ENCODE assay signal across 10 cellular contexts in genomic region chr10:104076743-104077160, GRCh38. TPM values are rescaled to one million over a fixed set of nuclear protein-coding genes. Genes with fewer than 3 reads are reported as not detected.
A peak's percentile ranks its signal among the peaks of the same experiment; 100 is the strongest.
DNase-seq lines count a peak whose midpoint lies in the region; ATAC-seq and TF ChIP-seq lines count a peak whose summit lies in the region.
"Had no signal": no experiment of that assay in that cellular context is flagged by ENCODE, and none has a peak within 500 bp of the region (broad histone marks: within the 10 kb centered on the region; RNA-seq: fewer than 3 reads in every experiment).

No MANE protein-coding gene starts in this region.

- POLR2A ChIA-PET in activated CD8-positive, alpha-beta T cell treated with anti-CD3 and anti-CD28 coated beads for 36 hours (lab: Charles Lee): interaction anchor here (0.6 to 1.2 kb wide), 2 partner anchors 51 to 158 kb away, joined by 3 read pairs; no protein-coding TSS in a partner anchor

- H3K9me3 ChIP-seq in parathyroid adenoma (ENCODE audit: control insufficient read depth, low read length): no peaks in the 10 kb centered on the region

- ATAC-seq in activated CD8-positive, alpha-beta T cell treated with anti-CD3 and anti-CD28 coated beads for 36 hours: no peak
- ATAC-seq: T-cell had no signal

- H3K4me2 ChIP-seq in parathyroid adenoma (ENCODE audit: low read length): peak overlapping the region; percentile 40

- H3K27me3 Mint-ChIP-seq in activated CD8-positive, alpha-beta T cell treated with anti-CD3 and anti-CD28 coated beads for 36 hours: no peaks in the 10 kb centered on the region
- H3K27me3 Mint-ChIP-seq: dendritic cell treated with granulocyte-macrophage colony-stimulating factor and Interleukin-4, amounts not matched to agents 40 ng/mL and 50 ng/mL, for 4 days; T-cell had no signal

- H3K27me3 ChIP-seq in parathyroid adenoma (ENCODE audit: control insufficient read depth, insufficient read depth, low read length): no peaks in the 10 kb centered on the region

- no peak overlapping the region for H3K9ac ChIP-seq in parathyroid adenoma

- no peak overlapping the region for H3K27ac Mint-ChIP-seq in activated CD8-positive, alpha-beta T cell treated with anti-CD3 and anti-CD28 coated beads for 36 hours
- H3K27ac Mint-ChIP-seq: dendritic cell treated with granulocyte-macrophage colony-stimulating factor and Interleukin-4, amounts not matched to agents 40 ng/mL and 50 ng/mL, for 4 days; T-cell had no signal

- H3K79me2 ChIP-seq in parathyroid adenoma: no peaks in the 10 kb centered on the region

- TF ChIP-seq CTCF in foreskin fibroblast (IDR thresholded peaks at IDR 0.05; ENCODE audit: low read depth, low read length): no peak
- no peak for TF ChIP-seq CTCF in parathyroid adenoma (IDR thresholded peaks at IDR 0.05)
- no peak for TF ChIP-seq CTCF in activated CD8-positive, alpha-beta T cell treated with anti-CD3 and anti-CD28 coated beads for 36 hours (IDR thresholded peaks at IDR 0.05)

- no peaks in the 10 kb centered on the region for H3K9me3 Mint-ChIP-seq in activated CD8-positive, alpha-beta T cell treated with anti-CD3 and anti-CD28 coated beads for 36 hours
- H3K9me3 Mint-ChIP-seq: dendritic cell treated with granulocyte-macrophage colony-stimulating factor and Interleukin-4, amounts not matched to agents 40 ng/mL and 50 ng/mL, for 4 days; T-cell had no signal

- peaks cover 19% of the 10 kb centered on the region for H3K4me1 ChIP-seq in parathyroid adenoma

- no peak overlapping the region for H2AFZ ChIP-seq in parathyroid adenoma

- H3K36me3 Mint-ChIP-seq in activated CD8-positive, alpha-beta T cell treated with anti-CD3 and anti-CD28 coated beads for 36 hours (ENCODE audit: low read depth): no peaks in the 10 kb centered on the region
- H3K36me3 Mint-ChIP-seq: T-cell had no signal

- CTCF ChIA-PET in activated CD8-positive, alpha-beta T cell treated with anti-CD3 and anti-CD28 coated beads for 36 hours (lab: Charles Lee): no interaction called here

- no peaks in the 10 kb centered on the region for H3K36me3 ChIP-seq in parathyroid adenoma (ENCODE audit: control insufficient read depth, insufficient read depth, low read length)

- intact Hi-C loops in activated CD8-positive, alpha-beta T cell treated with anti-CD3 and anti-CD28 coated beads for 36 hours (cut with micrococcal nuclease): no loop called here

- peak overlapping the region; percentile 39 for H3K27ac ChIP-seq in parathyroid adenoma

- H3K4me1 Mint-ChIP-seq in activated CD8-positive, alpha-beta T cell treated with anti-CD3 and anti-CD28 coated beads for 36 hours (ENCODE audit: low read depth): no peaks in the 10 kb centered on the region

- DNase-seq in H4 (ENCODE audit: low spot score) (peak; percentile 66), NCI-H69 (lab: John Stamatoyannopoulos, UW) (peak; percentile 96), foreskin fibroblast (peak; percentile 69 to 84), Kasumi-1 (lab: John Stamatoyannopoulos, UW) (no peak)
- no peak for DNase-seq in activated T-cell treated with anti-CD3 and anti-CD28 coated beads, Interleukin-2, amount 50 U/mL, for 48 hours
- DNase-seq in activated CD8-positive, alpha-beta T cell treated with anti-CD3 and anti-CD28 coated beads for 36 hours: no peak
- DNase-seq in activated CD4-positive, CD25-positive, alpha-beta regulatory T cell treated with anti-CD3 and anti-CD28 coated beads, Interleukin-2, amount 50 U/mL, for 72 hours: no peak
- DNase-seq: T-cell had no signal

- H3K4me3 Mint-ChIP-seq in activated CD8-positive, alpha-beta T cell treated with anti-CD3 and anti-CD28 coated beads for 36 hours: no peak overlapping the region
- H3K4me3 Mint-ChIP-seq: dendritic cell treated with granulocyte-macrophage colony-stimulating factor and Interleukin-4, amounts not matched to agents 40 ng/mL and 50 ng/mL, for 4 days; T-cell had no signal

- H3K4me3 ChIP-seq in foreskin fibroblast (ENCODE audit: low read depth in 1 of 2, low read length in 2 of 2) (no peak overlapping the region), parathyroid adenoma (ENCODE audit: low read depth, low read length) (no peak overlapping the region)

RNA-seq across cellular contexts. Expression of gene COL17A1, which starts 8.9 kb away (rescaled TPM):
- total RNA-seq in H4 (2014; rRNA removed; shearing (Covaris generic)): not detected in 2 replicates
- not detected for total RNA-seq in activated CD8-positive, alpha-beta T cell treated with anti-CD3 and anti-CD28 coated beads for 36 hours

RNA-seq across cellular contexts. Expression of gene SFR1, which starts 45.2 kb away (rescaled TPM):
- total RNA-seq in H4 (2014; rRNA removed; shearing (Covaris generic)): 8.9 and 9.3 TPM in 2 replicates
- 10 to 100 TPM; 16.8 to 17.9 TPM for total RNA-seq in activated CD8-positive, alpha-beta T cell treated with anti-CD3 and anti-CD28 coated beads for 36 hours

Comparison
In these comparisons a context has a peak if more than half of its experiments do, and no peak if none do; other contexts are left out.
1. DNase-seq: peak in H4 (single experiment), NCI-H69 (single experiment) and foreskin fibroblast (2 of 2); none in Kasumi-1 (0 of 2), activated T-cell treated with anti-CD3 and anti-CD28 coated beads, Interleukin-2, amount 50 U/mL, for 48 hours (0 of 2), activated CD8-positive, alpha-beta T cell treated with anti-CD3 and anti-CD28 coated beads for 36 hours (single experiment) and activated CD4-positive, CD25-positive, alpha-beta regulatory T cell treated with anti-CD3 and anti-CD28 coated beads, Interleukin-2, amount 50 U/mL, for 72 hours (single experiment).